ENCODE assay signal across 21 cellular contexts in genomic region chr2:220837226-220837625, GRCh38.
"Had no signal": no experiment of that assay in that cellular context is flagged by ENCODE, and none has a peak within 500 bp of the region (broad histone marks: within the 10 kb centered on the region; RNA-seq: fewer than 3 reads in every experiment).

No MANE protein-coding gene starts in this region.

- H3K9me3 ChIP-seq: esophagus squamous epithelium, gastroesophageal sphincter, pancreas, prostate gland, right lobe of liver, spleen, stomach, thoracic aorta had no signal

- H3K27ac ChIP-seq: esophagus squamous epithelium, gastroesophageal sphincter, pancreas, prostate gland, right lobe of liver, spleen, stomach, thoracic aorta had no signal

- H3K27me3 ChIP-seq: gastroesophageal sphincter, right lobe of liver, spleen, stomach had no signal

- H3K36me3 ChIP-seq: esophagus squamous epithelium, gastroesophageal sphincter, pancreas, prostate gland, right lobe of liver, spleen, stomach, thoracic aorta had no signal

- H3K4me3 ChIP-seq: esophagus squamous epithelium, gastroesophageal sphincter, pancreas, prostate gland, right lobe of liver, spleen, stomach, thoracic aorta had no signal

- ATAC-seq: effector memory CD8-positive, alpha-beta T cell; gastroesophageal sphincter; left colon; natural killer cell treated with Interleukin-12 subunit alpha and Interleukin-12 subunit beta and Interleukin-15 and Interleukin-18, amount 100 ng/mL, for 72 hours; pancreas; right lobe of liver had no signal

- DNase-seq: cerebellar nuclear complex; effector memory CD8-positive, alpha-beta T cell; esophagus squamous epithelium; glutamatergic neuron; left colon; occipital lobe; pancreas; retina; right lobe of liver; spleen; stimulated activated CD4-positive, alpha-beta T cell treated with anti-CD3 and anti-CD28 coated beads, Interleukin-15, amount 100 ng/mL, for 24 hours; stimulated activated CD4-positive, alpha-beta T cell treated with anti-CD3 and anti-CD28 coated beads, Interleukin-1b, Interleukin-23, amount 100 ng/mL, for 48 hours; stimulated activated CD4-positive, alpha-beta T cell treated with anti-CD3 and anti-CD28 coated beads, Interleukin-4, amount 100 ng/mL, for 24 hours; stimulated activated naive CD4-positive, alpha-beta T cell; stomach; substantia nigra; trophoblast cell had no signal

- H3K4me1 ChIP-seq: esophagus squamous epithelium, pancreas, prostate gland, right lobe of liver, spleen had no signal
